8 cellular contexts compared by ENCODE assay signal in the genomic region with DNA sequence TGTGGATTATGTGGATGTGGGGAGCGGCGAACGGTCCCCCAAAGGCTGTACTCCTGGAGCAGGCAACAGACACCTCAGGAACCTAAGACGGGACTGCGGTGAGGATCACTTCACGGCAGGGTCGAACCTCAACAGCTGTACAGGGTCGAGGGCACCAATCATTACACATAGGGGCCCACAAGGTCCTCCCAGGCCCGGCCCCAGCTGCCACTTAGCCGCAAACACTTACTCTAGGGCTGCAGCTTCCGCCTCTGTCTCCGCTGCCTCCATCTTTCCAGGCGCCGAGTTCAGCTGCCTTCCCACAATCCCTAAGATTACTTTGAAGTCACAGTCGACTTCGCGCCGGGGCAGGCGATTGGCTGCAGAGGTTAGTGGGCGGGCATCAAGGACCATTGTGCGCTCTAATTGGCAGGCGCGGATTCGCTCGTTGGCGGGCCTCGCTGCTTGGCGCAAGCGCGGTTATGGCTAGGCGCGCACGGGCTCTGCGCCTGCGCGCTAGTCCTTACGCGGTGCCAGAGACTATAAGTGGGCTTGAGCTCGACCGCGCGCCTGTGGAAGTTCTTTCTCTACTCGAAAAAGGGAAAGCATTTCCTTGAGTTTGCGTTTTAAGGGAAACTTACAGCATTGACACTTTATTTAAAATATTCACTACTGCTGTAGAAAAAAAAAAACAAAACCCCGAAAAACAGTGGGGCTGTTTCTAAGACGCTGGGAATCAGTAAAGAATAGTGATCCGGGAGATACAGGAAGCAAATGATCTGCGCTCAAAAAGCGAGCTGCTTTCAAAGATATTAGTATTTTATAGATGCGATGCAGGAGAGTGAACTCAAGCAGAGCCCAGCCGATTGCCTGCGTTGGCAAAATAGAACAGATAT. TPM values are rescaled to one million over a fixed set of nuclear protein-coding genes. Genes with fewer than 3 reads are reported as not detected.
DNase-seq lines count a peak whose midpoint lies in the region; ATAC-seq and TF ChIP-seq lines count a peak whose summit lies in the region.

A gene with protein sequence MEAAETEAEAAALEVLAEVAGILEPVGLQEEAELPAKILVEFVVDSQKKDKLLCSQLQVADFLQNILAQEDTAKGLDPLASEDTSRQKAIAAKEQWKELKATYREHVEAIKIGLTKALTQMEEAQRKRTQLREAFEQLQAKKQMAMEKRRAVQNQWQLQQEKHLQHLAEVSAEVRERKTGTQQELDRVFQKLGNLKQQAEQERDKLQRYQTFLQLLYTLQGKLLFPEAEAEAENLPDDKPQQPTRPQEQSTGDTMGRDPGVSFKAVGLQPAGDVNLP (minus strand): TSS at position 293 of the 875 bp plus-strand sequence. CDS start 23 bp downstream, at position 270.

- peak; percentile 98 for ATAC-seq in GM21576 (IDR thresholded peaks at IDR 0.05; ENCODE audit: unreplicated experiment)
- peak; percentile 99 for ATAC-seq in mucosa of descending colon

- H3K4me3 ChIP-seq in mucosa of descending colon, result peak within 1 kb of the TSS; percentile 31

- H3K4me1 ChIP-seq in mucosa of descending colon (ENCODE audit: low read depth), result peaks cover 8% of the 10 kb centered on the region

- H3K27ac ChIP-seq in epithelial cell of prostate, result peak within 1 kb of the TSS; percentile 50

- peak; percentile 95 for DNase-seq in DMS153 (lab: John Stamatoyannopoulos, UW)
- peak; percentile 99 for DNase-seq in OCI-M1 (lab: John Stamatoyannopoulos, UW)
- DNase-seq in activated T-cell treated with anti-CD3 and anti-CD28 coated beads for 24 hours (ENCODE audit: low read depth), result peak; percentile 93
- DNase-seq in epithelial cell of prostate (ENCODE audit: low read depth, low spot score), result peak; percentile 82
- DNase-seq in mucosa of descending colon, result peak; percentile 95 to 98 (median 95)
- peak; percentile 54 to 80 for DNase-seq in stimulated activated CD8-positive, alpha-beta memory T cell treated with anti-CD3 and anti-CD28 coated beads, Interleukin-4, amount 100 ng/mL, for 1 hour (ENCODE audit: low read depth in 2 of 2, low spot score in 1 of 2)

- H3K36me3 Mint-ChIP-seq in IgD-negative memory B cell, result peaks cover 2% of the 10 kb centered on the region

- no peak for TF ChIP-seq CTCF in mucosa of descending colon (IDR thresholded peaks at IDR 0.05)

- H3K4me1 Mint-ChIP-seq in IgD-negative memory B cell, result peaks cover 9 to 14% (median 12%) of the 10 kb centered on the region in 3 donors

- no peaks in the 10 kb centered on the region for H3K27me3 Mint-ChIP-seq in IgD-negative memory B cell

- intact Hi-C loops in mucosa of descending colon (cut with DNase I, micrococcal nuclease), result no loop called here

- H3K4me3 Mint-ChIP-seq in IgD-negative memory B cell, result peak within 1 kb of the TSS; percentile 94 to 100 (median 98)

- H3K9me3 ChIP-seq in mucosa of descending colon, result no peaks in the 10 kb centered on the region

- H3K36me3 ChIP-seq in mucosa of descending colon (ENCODE audit: low read depth), result no peaks in the 10 kb centered on the region

- H3K27ac Mint-ChIP-seq in IgD-negative memory B cell, result peak within 1 kb of the TSS; percentile 79 to 90 (median 83)

- H3K9me3 Mint-ChIP-seq in IgD-negative memory B cell, result no peaks in the 10 kb centered on the region

RNA-seq across cellular contexts. Expression of the gene that starts here (rescaled TPM):
- polyA plus RNA-seq in IgD-negative memory B cell, result 1.9 TPM
- total RNA-seq in mucosa of descending colon, result 10 to 100 TPM in 2 of 3 donors, 1 to 10 TPM in 1; 5.2 to 32.5 (median 11.7) TPM

Comparison
In these comparisons a context has a peak if more than half of its experiments do, and no peak if none do; other contexts are left out.
1. Peak in every context shown above with its lines: DNase-seq, ATAC-seq, H3K4me3 ChIP-seq and H3K27ac ChIP-seq.